Comparison of ENCODE assay signal across 18 cellular contexts in genomic region chr2:179248024-179248348, GRCh38. TPM values are rescaled to one million over a fixed set of nuclear protein-coding genes. Genes with fewer than 3 reads are reported as not detected.
DNase-seq lines count a peak whose midpoint lies in the region; ATAC-seq and TF ChIP-seq lines count a peak whose summit lies in the region.
"Had no signal": no experiment of that assay in that cellular context is flagged by ENCODE, and none has a peak within 500 bp of the region (broad histone marks: within the 10 kb centered on the region; RNA-seq: fewer than 3 reads in every experiment).

No MANE protein-coding gene starts in this region.

- no peak for TF ChIP-seq POLR2A in ovary (IDR thresholded peaks at IDR 0.05)

- H3K36me3 Mint-ChIP-seq in Calu3 (ENCODE audit: insufficient read depth, unreplicated experiment) = peaks cover 15% of the 10 kb centered on the region
- H3K36me3 Mint-ChIP-seq in activated T-helper 17 cell treated with anti-CD3 and anti-CD28 coated beads, Interleukin-2, amount 50 U/mL, for 72 hours (ENCODE audit: low read depth) = no peaks in the 10 kb centered on the region

- H3K23ac ChIP-seq in mesendoderm (ENCODE audit: low read length) = no peak overlapping the region

- no peaks in the 10 kb centered on the region for H3K9me3 Mint-ChIP-seq in Calu3 (ENCODE audit: low read depth, unreplicated experiment)
- H3K9me3 Mint-ChIP-seq in activated T-helper 17 cell treated with anti-CD3 and anti-CD28 coated beads, Interleukin-2, amount 50 U/mL, for 72 hours = peaks cover 3% of the 10 kb centered on the region

- H3K4me3 ChIP-seq in heart right ventricle (no peak overlapping the region), mesendoderm (ENCODE audit: low read length) (no peak overlapping the region), ovary (no peak overlapping the region)
- H3K4me3 ChIP-seq: colonic mucosa, hepatocyte had no signal

- CTCF ChIA-PET in Calu3 (lab: Charles Lee) = no interaction called here

- H3K4me2 ChIP-seq in mesendoderm (ENCODE audit: low read length) = no peak overlapping the region
- H3K4me2 ChIP-seq: hepatocyte had no signal

- DNase-seq in Calu3 (no peak), GM20000 (ENCODE audit: low spot score) (no peak), heart right ventricle (no peak), mesendoderm (no peak), ovary (no peak)
- DNase-seq: activated T-cell treated with anti-CD3 and anti-CD28 coated beads for 4 hours, amniotic stem cell, colonic mucosa, DMS153, H7, NCI-H1105 had no signal

- H3K56ac ChIP-seq in mesendoderm (ENCODE audit: low read length) = no peak overlapping the region

- H3K18ac ChIP-seq in mesendoderm (ENCODE audit: low read length) = no peak overlapping the region

- no peak overlapping the region for H2BK5ac ChIP-seq in mesendoderm (ENCODE audit: low read length)

- peaks cover 69% of the 10 kb centered on the region for H3K4me1 Mint-ChIP-seq in Calu3 (ENCODE audit: low read depth, unreplicated experiment)
- H3K4me1 Mint-ChIP-seq in activated T-helper 17 cell treated with anti-CD3 and anti-CD28 coated beads, Interleukin-2, amount 50 U/mL, for 72 hours = peaks cover 8% of the 10 kb centered on the region

- H3K79me1 ChIP-seq in mesendoderm (ENCODE audit: low read length) = no peaks in the 10 kb centered on the region

- 58 to 66% methylated on average over 1 of the region's 1 CpG for WGBS in heart right ventricle, 2 donors
- no CpG with 5 or more reads among the region's 1 CpG for WGBS in mesendoderm (ENCODE audit: extremely low coverage, insufficient coverage, low lambda C conversion rate)
- 65 to 79% (median 70%) methylated on average over 1 of the region's 1 CpG for WGBS in ovary, 3 donors

- no peak overlapping the region for H4K8ac ChIP-seq in mesendoderm (ENCODE audit: low read depth, low read length)

- no peak for TF ChIP-seq EP300 in ovary (IDR thresholded peaks at IDR 0.05)

- intact Hi-C loops in Calu3 (cut with micrococcal nuclease; ENCODE audit: unreplicated experiment) (no loop called here), heart right ventricle (cut with DNase I) (no loop called here), ovary (cut with DNase I) (no loop called here)

- H3K4me3 Mint-ChIP-seq in Calu3 (ENCODE audit: low read depth, unreplicated experiment) = peak overlapping the region; percentile 56
- peak overlapping the region; percentile 54 for H3K4me3 Mint-ChIP-seq in activated T-helper 17 cell treated with anti-CD3 and anti-CD28 coated beads, Interleukin-2, amount 50 U/mL, for 72 hours

- H2BK120ac ChIP-seq in mesendoderm (ENCODE audit: low read depth, low read length) = no peak overlapping the region

- H3K9me3 ChIP-seq in heart right ventricle = peaks cover 0 to 15% (median 0%) of the 10 kb centered on the region in 11 donors
- H3K9me3 ChIP-seq in ovary = no peaks in the 10 kb centered on the region
- H3K9me3 ChIP-seq: colonic mucosa had no signal

- H2AK5ac ChIP-seq in mesendoderm (ENCODE audit: low read length) = no peak overlapping the region

- peaks cover 0 to 37% (median 7%) of the 10 kb centered on the region in 9 donors for H3K4me1 ChIP-seq in heart right ventricle
- H3K4me1 ChIP-seq in mesendoderm (ENCODE audit: control insufficient read depth, low read depth, low read length) = no peaks in the 10 kb centered on the region
- no peaks in the 10 kb centered on the region for H3K4me1 ChIP-seq in ovary (ENCODE audit: insufficient read depth)
- H3K4me1 ChIP-seq: colonic mucosa, parathyroid adenoma had no signal

- H3K4ac ChIP-seq in mesendoderm (ENCODE audit: low read depth, low read length) = no peak overlapping the region

- no peak overlapping the region for H3K9ac ChIP-seq in mesendoderm (ENCODE audit: low read length)
- H3K9ac ChIP-seq: parathyroid adenoma had no signal

- peak overlapping the region; percentile 77 for H3K27ac Mint-ChIP-seq in Calu3 (ENCODE audit: unreplicated experiment)
- no peak overlapping the region for H3K27ac Mint-ChIP-seq in activated T-helper 17 cell treated with anti-CD3 and anti-CD28 coated beads, Interleukin-2, amount 50 U/mL, for 72 hours

- BruUV-seq in Calu3 (replicated peaks; lab: Mats Ljungman, UMichigan) = no TSS peak

- H2BK15ac ChIP-seq in mesendoderm (replicated peaks; ENCODE audit: low read depth) = no peak overlapping the region

- H3K27me3 Mint-ChIP-seq in Calu3 (ENCODE audit: unreplicated experiment) = no peaks in the 10 kb centered on the region
- H3K27me3 Mint-ChIP-seq in activated T-helper 17 cell treated with anti-CD3 and anti-CD28 coated beads, Interleukin-2, amount 50 U/mL, for 72 hours = no peaks in the 10 kb centered on the region

- H3K36me3 ChIP-seq in heart right ventricle (no peaks in the 10 kb centered on the region), mesendoderm (ENCODE audit: control insufficient read depth, insufficient read depth, low read length) (no peaks in the 10 kb centered on the region), ovary (no peaks in the 10 kb centered on the region)
- H3K36me3 ChIP-seq: colonic mucosa had no signal

- peaks cover 5% of the 10 kb centered on the region for H3K79me2 ChIP-seq in mesendoderm (ENCODE audit: control insufficient read depth, insufficient read depth, low read length)

- H4K5ac ChIP-seq in mesendoderm (ENCODE audit: low read length) = no peak overlapping the region

- TF ChIP-seq CTCF in Calu3 (IDR thresholded peaks at IDR 0.05; ENCODE audit: unreplicated experiment) (no peak), GM20000 (IDR thresholded peaks at IDR 0.05; ENCODE audit: extremely low read depth, missing control alignments) (no peak), heart right ventricle (IDR thresholded peaks at IDR 0.05) (no peak), ovary (IDR thresholded peaks at IDR 0.05) (no peak)

- no peaks in the 10 kb centered on the region for H3K27me3 ChIP-seq in heart right ventricle
- no peaks in the 10 kb centered on the region for H3K27me3 ChIP-seq in mesendoderm (ENCODE audit: insufficient read depth, low read length, poor library complexity)
- no peaks in the 10 kb centered on the region for H3K27me3 ChIP-seq in ovary
- H3K27me3 ChIP-seq: colonic mucosa, hepatocyte had no signal

- no peak overlapping the region for H3K27ac ChIP-seq in heart right ventricle
- no peak overlapping the region for H3K27ac ChIP-seq in mesendoderm (ENCODE audit: low read depth, low read length)
- no peak overlapping the region for H3K27ac ChIP-seq in ovary
- H3K27ac ChIP-seq: colonic mucosa, hepatocyte, parathyroid adenoma had no signal

- peak; percentile 20 for ATAC-seq in GM19463 (IDR thresholded peaks at IDR 0.05; ENCODE audit: unreplicated experiment)
- peak; percentile 31 for ATAC-seq in HG02973 (IDR thresholded peaks at IDR 0.05; ENCODE audit: unreplicated experiment)
- no peak for ATAC-seq in activated T-helper 17 cell treated with anti-CD3 and anti-CD28 coated beads, Interleukin-2, amount 50 U/mL, for 72 hours (replicated peaks)
- no peak for ATAC-seq in heart right ventricle
- ATAC-seq: activated CD4-positive, CD25-positive, alpha-beta regulatory T cell treated with anti-CD3 and anti-CD28 coated beads, Interleukin-2, amount 50 U/mL, for 24 hours; esophagus mucosa had no signal

RNA-seq across cellular contexts. Expression of gene SESTD1, which starts 16.6 kb away (rescaled TPM):
- 135 and 145 TPM in 2 replicates for total RNA-seq in Calu3 (2022)
- 1 to 10 TPM; 7.7 to 9.9 TPM for total RNA-seq in activated T-helper 17 cell treated with anti-CD3 and anti-CD28 coated beads, Interleukin-2, amount 50 U/mL, for 72 hours
- 10 to 100 TPM; 28.6 to 41.7 (median 35.6) TPM for total RNA-seq in heart right ventricle
- 1 to 10 TPM; 6.0 to 8.0 TPM for polyA plus RNA-seq in heart right ventricle
- 23.2 TPM for polyA plus RNA-seq in mesendoderm (2013, experiment 1 of 2)
- polyA plus RNA-seq in mesendoderm (2013, experiment 2 of 2) = 22.4 TPM
- 10 to 100 TPM; 11.7 to 54.2 (median 41.5) TPM for total RNA-seq in ovary
- 10 to 100 TPM in 1 of 2 donors, 1 to 10 TPM in 1; 6.9 to 24.4 TPM for polyA plus RNA-seq in ovary

Comparison
In these comparisons a context has a peak if more than half of its experiments do, and no peak if none do; other contexts are left out.
1. ATAC-seq: peak in GM19463 (single experiment) and HG02973 (single experiment); none in activated T-helper 17 cell treated with anti-CD3 and anti-CD28 coated beads, Interleukin-2, amount 50 U/mL, for 72 hours (single experiment) and heart right ventricle (0 of 8).